ENCODE assay signal across 15 cellular contexts in genomic region chr9:86626802-86627201, GRCh38.
DNase-seq lines count a peak whose midpoint lies in the region; ATAC-seq and TF ChIP-seq lines count a peak whose summit lies in the region.
"Had no signal": no experiment of that assay in that cellular context is flagged by ENCODE, and none has a peak within 500 bp of the region (broad histone marks: within the 10 kb centered on the region; RNA-seq: fewer than 3 reads in every experiment).

No MANE protein-coding gene starts in this region.

- TF ChIP-seq POLR2A in IMR-90 (IDR thresholded peaks at IDR 0.05; ENCODE audit: low read depth, low read length): no peak
- no peak for TF ChIP-seq POLR2A in esophagus muscularis mucosa (IDR thresholded peaks at IDR 0.05; ENCODE audit: low read depth)

- H3K4me3 ChIP-seq in IMR-90 (ENCODE audit: insufficient read depth, low read depth, low read length) (no peak overlapping the region), esophagus muscularis mucosa (no peak overlapping the region)
- H3K4me3 ChIP-seq: BLaER1 treated with 17β-estradiol and CSF1 and Interleukin-3, amounts not matched to agents 10 nM and 100 nM; GM23248 had no signal

- dilution Hi-C loops in IMR-90 (cut with HindIII; ENCODE audit: low sequenced_read_pairs, unreplicated experiment): no loop called here

- TF ChIP-seq RAD21 in IMR-90 (IDR thresholded peaks at IDR 0.05; ENCODE audit: low read length): no peak

- no peak overlapping the region for H3K4me2 ChIP-seq in IMR-90 (ENCODE audit: low read depth, low read length)

- 71% methylated on average over 1 of the region's 5 CpGs; no CpG with 5 or more reads in 1 of the 2 experiments for WGBS in IMR-90 (ENCODE audit: extremely low coverage in 2 of 2, insufficient read length in 1 of 2), 2 experiments
- 87% methylated on average over 5 of the region's 5 CpGs for WGBS in esophagus muscularis mucosa

- no peak overlapping the region; the same call in 2 of the 3 replicates for H2BK15ac ChIP-seq in IMR-90 (ENCODE audit: low read depth, low read length)

- H3K9me3 ChIP-seq in IMR-90 (ENCODE audit: control insufficient read depth, insufficient read depth, low read length) (no peaks in the 10 kb centered on the region), esophagus muscularis mucosa (no peaks in the 10 kb centered on the region)
- H3K9me3 ChIP-seq: BLaER1 treated with 17β-estradiol and CSF1 and Interleukin-3, amounts not matched to agents 10 nM and 100 nM had no signal

- no peak overlapping the region for H3K56ac ChIP-seq in IMR-90 (ENCODE audit: extremely low read depth, insufficient read depth, low read length)

- H4K20me1 ChIP-seq in IMR-90 (ENCODE audit: insufficient read depth, low read length): no peaks in the 10 kb centered on the region
- H4K20me1 ChIP-seq: BLaER1 treated with 17β-estradiol and CSF1 and Interleukin-3, amounts not matched to agents 10 nM and 100 nM had no signal

- no peak overlapping the region; the same call in 1 of the 2 replicates for H3K18ac ChIP-seq in IMR-90 (ENCODE audit: low read depth, low read length)

- H2BK20ac ChIP-seq in IMR-90 (ENCODE audit: low read depth, low read length): no peak overlapping the region

- H3K36me3 ChIP-seq in IMR-90 (ENCODE audit: control insufficient read depth, insufficient read depth, low read length): no peaks in the 10 kb centered on the region
- H3K36me3 ChIP-seq in esophagus muscularis mucosa: no peaks in the 10 kb centered on the region
- H3K36me3 ChIP-seq: BLaER1 treated with 17β-estradiol and CSF1 and Interleukin-3, amounts not matched to agents 10 nM and 100 nM had no signal

- no peak overlapping the region for H2BK120ac ChIP-seq in IMR-90 (ENCODE audit: low read depth, low read length)

- H2AK5ac ChIP-seq in IMR-90 (ENCODE audit: low read depth, low read length): no peak overlapping the region

- H3K4me1 ChIP-seq in IMR-90 (ENCODE audit: control insufficient read depth, insufficient read depth, low read length) (no peaks in the 10 kb centered on the region), esophagus muscularis mucosa (peaks cover 0 to 17% (median 13%) of the 10 kb centered on the region in 4 donors)

- DNase-seq in IMR-90 (no peak), esophagus muscularis mucosa (ENCODE audit: extremely low spot score) (peak; percentile 37), osteocyte (ENCODE audit: extremely low spot score, unreplicated experiment) (peak; percentile 11), epidermal melanocyte (ENCODE audit: insufficient read length, low spot score) (no peak), NCI-H82 (lab: John Stamatoyannopoulos, UW) (no peak), HCEC 1CT (no peak)
- DNase-seq in activated T-helper 2 cell treated with anti-CD3 and anti-CD28 coated beads, Interferon-gamma antibody, Interleukin-2, Interleukin-4, amounts not matched to agents 10 μg/mL and 5 μg/mL and 100 μg/mL, durations not matched to agents 14 hours and 24 hours and 36 hours (ENCODE audit: low spot score): no peak
- DNase-seq: ACHN; Calu3; CD4-positive, CD25-positive, alpha-beta regulatory T cell; DMS 273 treated with DMSO at 0.1 percent for 48 hours; H7 had no signal

- in situ Hi-C loops in IMR-90 (cut with MboI; ENCODE audit: low sequenced_read_pairs): loop anchor here (25.0 kb wide), 1 partner anchor 310 kb away; the partner anchor contains the start of gene GAS1

- H4K8ac ChIP-seq in IMR-90 (ENCODE audit: low read depth in 2 of 2, low read length in 2 of 2): no peak overlapping the region

- TF ChIP-seq CTCF in IMR-90 (conservative IDR thresholded peaks at IDR 0.05; ENCODE audit: low read depth, low read length) (no peak), VCaP (conservative IDR thresholded peaks at IDR 0.05) (0 out of 2 replicates have a peak, but pooled peaks have one; percentile 8), esophagus muscularis mucosa (IDR thresholded peaks at IDR 0.05) (no peak), osteocyte (IDR thresholded peaks at IDR 0.05) (no peak)

- no peaks in the 10 kb centered on the region for H3K79me1 ChIP-seq in IMR-90 (ENCODE audit: low read depth in 1 of 2, low read length in 2 of 2)

- H3K9ac ChIP-seq in IMR-90 (ENCODE audit: low read depth, low read length): no peak overlapping the region
- H3K9ac ChIP-seq: BLaER1 treated with 17β-estradiol and CSF1 and Interleukin-3, amounts not matched to agents 10 nM and 100 nM; GM23248 had no signal

- H3K23ac ChIP-seq in IMR-90 (ENCODE audit: low read depth, low read length): no peak overlapping the region

- no peak overlapping the region for H2AFZ ChIP-seq in IMR-90 (replicated peaks; ENCODE audit: low read length, poor library complexity)
- H2AFZ ChIP-seq: GM23248 had no signal

- no peak overlapping the region for H2AK9ac ChIP-seq in IMR-90 (replicated peaks; ENCODE audit: low read depth, low read length, poor library complexity)

- H3K27me3 Mint-ChIP-seq in osteocyte (ENCODE audit: unreplicated experiment): no peaks in the 10 kb centered on the region
- no peaks in the 10 kb centered on the region for H3K27me3 Mint-ChIP-seq in activated T-helper 2 cell treated with anti-CD3 and anti-CD28 coated beads, Interferon-gamma antibody, Interleukin-2, Interleukin-4, amounts not matched to agents 10 μg/mL and 5 μg/mL and 100 μg/mL, durations not matched to agents 14 hours and 24 hours and 36 hours (ENCODE audit: low read depth)

- H3K14ac ChIP-seq in IMR-90 (replicated peaks; ENCODE audit: low read depth, low read length): 0 out of 2 replicates have a peak overlapping the region, but pooled peaks have one; percentile 15

- no peak overlapping the region for H3K4me3 Mint-ChIP-seq in osteocyte (ENCODE audit: unreplicated experiment)
- H3K4me3 Mint-ChIP-seq in activated T-helper 2 cell treated with anti-CD3 and anti-CD28 coated beads, Interferon-gamma antibody, Interleukin-2, Interleukin-4, amounts not matched to agents 10 μg/mL and 5 μg/mL and 100 μg/mL, durations not matched to agents 14 hours and 24 hours and 36 hours (ENCODE audit: low read depth): no peak overlapping the region
- H3K4me3 Mint-ChIP-seq: CD4-positive, CD25-positive, alpha-beta regulatory T cell had no signal

- no peak overlapping the region for H2BK5ac ChIP-seq in IMR-90 (ENCODE audit: low read depth, low read length, poor library complexity, severe bottlenecking)

- H3K36me3 Mint-ChIP-seq in osteocyte (ENCODE audit: unreplicated experiment): no peaks in the 10 kb centered on the region
- no peaks in the 10 kb centered on the region for H3K36me3 Mint-ChIP-seq in activated T-helper 2 cell treated with anti-CD3 and anti-CD28 coated beads, Interferon-gamma antibody, Interleukin-2, Interleukin-4, amounts not matched to agents 10 μg/mL and 5 μg/mL and 100 μg/mL, durations not matched to agents 14 hours and 24 hours and 36 hours (ENCODE audit: low read depth)
- H3K36me3 Mint-ChIP-seq: CD4-positive, CD25-positive, alpha-beta regulatory T cell had no signal

- peaks cover 10% of the 10 kb centered on the region for H3K4me1 Mint-ChIP-seq in osteocyte (ENCODE audit: unreplicated experiment)
- H3K4me1 Mint-ChIP-seq in activated T-helper 2 cell treated with anti-CD3 and anti-CD28 coated beads, Interferon-gamma antibody, Interleukin-2, Interleukin-4, amounts not matched to agents 10 μg/mL and 5 μg/mL and 100 μg/mL, durations not matched to agents 14 hours and 24 hours and 36 hours (ENCODE audit: low read depth): no peaks in the 10 kb centered on the region
- H3K4me1 Mint-ChIP-seq: CD4-positive, CD25-positive, alpha-beta regulatory T cell had no signal

- no peak overlapping the region for H4K91ac ChIP-seq in IMR-90 (ENCODE audit: insufficient read depth, low read depth, low read length)

- CTCF ChIA-PET in IMR-90 (lab: Yijun Ruan, JAX): interaction anchor here (0.9 to 1.5 kb wide), 2 partner anchors 11 to 77 kb away, joined by 3 to 5 read pairs; no protein-coding TSS in a partner anchor

- POLR2A ChIA-PET in IMR-90 (lab: Charles Lee; ENCODE audit: unreplicated experiment): no interaction called here

- no peaks in the 10 kb centered on the region for H3K9me1 ChIP-seq in IMR-90 (ENCODE audit: insufficient read depth, low read length)

- no peak overlapping the region for H3K27ac ChIP-seq in IMR-90 (ENCODE audit: insufficient read depth, low read length)
- H3K27ac ChIP-seq in VCaP: no peak overlapping the region
- H3K27ac ChIP-seq in esophagus muscularis mucosa (replicated peaks in 1 of 4): no peak overlapping the region
- H3K27ac ChIP-seq: BLaER1 treated with 17β-estradiol and CSF1 and Interleukin-3, amounts not matched to agents 10 nM and 100 nM; GM23248 had no signal

- no TSS peak for BruUV-seq in IMR-90 (replicated peaks; lab: Mats Ljungman, UMichigan)

- H3K4ac ChIP-seq in IMR-90 (ENCODE audit: low read depth, low read length): no peak overlapping the region

- H4K5ac ChIP-seq in IMR-90 (ENCODE audit: low read depth, low read length): no peak overlapping the region

- intact Hi-C loops in IMR-90 (cut with micrococcal nuclease) (no loop called here), esophagus muscularis mucosa (cut with DNase I) (no loop called here)
- intact Hi-C loops in activated T-helper 2 cell treated with anti-CD3 and anti-CD28 coated beads, Interferon-gamma antibody, Interleukin-2, Interleukin-4, amounts not matched to agents 10 μg/mL and 5 μg/mL and 100 μg/mL, durations not matched to agents 14 hours and 24 hours and 36 hours (cut with micrococcal nuclease): no loop called here

- no peak for ATAC-seq in IMR-90 (ENCODE audit: low read depth)

- TF ChIP-seq EP300 in esophagus muscularis mucosa (IDR thresholded peaks at IDR 0.05): no peak

- H3K9me3 Mint-ChIP-seq in osteocyte (ENCODE audit: unreplicated experiment): no peaks in the 10 kb centered on the region
- H3K9me3 Mint-ChIP-seq in activated T-helper 2 cell treated with anti-CD3 and anti-CD28 coated beads, Interferon-gamma antibody, Interleukin-2, Interleukin-4, amounts not matched to agents 10 μg/mL and 5 μg/mL and 100 μg/mL, durations not matched to agents 14 hours and 24 hours and 36 hours: no peaks in the 10 kb centered on the region

- H3K27ac Mint-ChIP-seq in osteocyte (ENCODE audit: unreplicated experiment): no peak overlapping the region
- no peak overlapping the region for H3K27ac Mint-ChIP-seq in activated T-helper 2 cell treated with anti-CD3 and anti-CD28 coated beads, Interferon-gamma antibody, Interleukin-2, Interleukin-4, amounts not matched to agents 10 μg/mL and 5 μg/mL and 100 μg/mL, durations not matched to agents 14 hours and 24 hours and 36 hours
- H3K27ac Mint-ChIP-seq: CD4-positive, CD25-positive, alpha-beta regulatory T cell had no signal

- no peaks in the 10 kb centered on the region for H3K27me3 ChIP-seq in IMR-90 (ENCODE audit: control insufficient read depth, insufficient read depth, low read length)
- no peaks in the 10 kb centered on the region for H3K27me3 ChIP-seq in esophagus muscularis mucosa
- H3K27me3 ChIP-seq: BLaER1 treated with 17β-estradiol and CSF1 and Interleukin-3, amounts not matched to agents 10 nM and 100 nM had no signal

TF ChIP-seq in IMR-90, 13 proteins besides CTCF, POLR2A, EP300 and RAD21 (continues in another document):
- no peak for TF ChIP-seq NFE2L2 (IDR thresholded peaks at IDR 0.05; ENCODE audit: low read depth, low read length)

Comparison
In these comparisons a context has a peak if more than half of its experiments do, and no peak if none do; other contexts are left out.
1. DNase-seq: peak in esophagus muscularis mucosa (single experiment) and osteocyte (single experiment); none in IMR-90 (single experiment), epidermal melanocyte (single experiment), NCI-H82 (single experiment), HCEC 1CT (single experiment) and activated T-helper 2 cell treated with anti-CD3 and anti-CD28 coated beads, Interferon-gamma antibody, Interleukin-2, Interleukin-4, amounts not matched to agents 10 μg/mL and 5 μg/mL and 100 μg/mL, durations not matched to agents 14 hours and 24 hours and 36 hours (single experiment).